Comparison of ENCODE assay signal across 22 cellular contexts in the genomic region with DNA sequence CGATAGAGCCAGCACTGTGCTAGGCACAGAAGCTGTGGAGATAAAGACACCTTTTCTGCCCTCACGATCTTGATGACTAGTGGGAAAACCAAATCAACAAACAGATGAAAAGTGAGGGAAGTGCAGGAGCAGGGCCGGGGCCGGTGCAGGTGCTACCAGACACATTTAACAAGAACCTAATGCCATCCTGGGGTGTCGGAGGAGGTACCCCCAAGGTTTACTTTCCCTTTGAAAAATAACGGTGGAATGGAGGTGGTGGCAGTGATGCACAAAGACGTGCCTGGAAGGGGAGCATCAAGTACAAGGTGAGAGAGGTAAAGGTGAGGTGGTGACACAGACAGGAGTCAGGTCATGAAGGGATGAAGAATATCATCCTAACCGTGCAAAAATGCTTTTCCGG. TPM values are rescaled to one million over a fixed set of nuclear protein-coding genes. Genes with fewer than 3 reads are reported as not detected.
DNase-seq lines count a peak whose midpoint lies in the region; ATAC-seq, FAIRE-seq and TF ChIP-seq lines count a peak whose summit lies in the region.
"Had no signal": no experiment of that assay in that cellular context is flagged by ENCODE, and none has a peak within 500 bp of the region (broad histone marks: within the 10 kb centered on the region; RNA-seq: fewer than 3 reads in every experiment).

No MANE protein-coding gene starts in this region.

- ATAC-seq in HG02610 (IDR thresholded peaks at IDR 0.05; ENCODE audit: unreplicated experiment): no peak
- ATAC-seq in activated CD8-positive, alpha-beta T cell treated with anti-CD3 and anti-CD28 coated beads, Interleukin-2, amount 10 ng/mL, durations not matched to agents 7 days and 5 days: no peak
- ATAC-seq: GM12878, HCT116 had no signal

- TF ChIP-seq CTCF in H9 (conservative IDR thresholded peaks at IDR 0.05): no peak

- no peak overlapping the region for H3K18ac ChIP-seq in H9 (ENCODE audit: insufficient read length, low read depth, low read length)

- CTCF ChIA-PET in activated CD8-positive, alpha-beta T cell treated with anti-CD3 and anti-CD28 coated beads, Interleukin-2, amount 10 ng/mL, durations not matched to agents 7 days and 5 days (lab: Charles Lee): no interaction called here

- H3K9me3 Mint-ChIP-seq in H9: peaks cover 17 to 18% of the 10 kb centered on the region in 2 experiments
- peaks cover 11% of the 10 kb centered on the region for H3K9me3 Mint-ChIP-seq in activated naive CD8-positive, alpha-beta T cell treated with anti-CD3 and anti-CD28 coated beads for 36 hours
- peaks cover 12% of the 10 kb centered on the region for H3K9me3 Mint-ChIP-seq in activated CD8-positive, alpha-beta T cell treated with anti-CD3 and anti-CD28 coated beads, Interleukin-2, amount 10 ng/mL, durations not matched to agents 7 days and 5 days (ENCODE audit: insufficient read depth)

- H3K9me3 ChIP-seq in H9 (ENCODE audit: control insufficient read depth, low read depth, low read length): peaks cover 8% of the 10 kb centered on the region

- H3K27ac Mint-ChIP-seq in H9: no peak overlapping the region
- H3K27ac Mint-ChIP-seq in activated naive CD8-positive, alpha-beta T cell treated with anti-CD3 and anti-CD28 coated beads for 36 hours: no peak overlapping the region
- no peak overlapping the region for H3K27ac Mint-ChIP-seq in activated CD8-positive, alpha-beta T cell treated with anti-CD3 and anti-CD28 coated beads, Interleukin-2, amount 10 ng/mL, durations not matched to agents 7 days and 5 days
- H3K27ac Mint-ChIP-seq: CD4-positive, alpha-beta T cell; HFFc6; IgD-negative memory B cell had no signal

- H3K79me1 ChIP-seq in H9 (ENCODE audit: insufficient read depth, low read depth, low read length, poor library complexity, severe bottlenecking): no peaks in the 10 kb centered on the region

- no peaks in the 10 kb centered on the region for H3K4me1 ChIP-seq in H9 (ENCODE audit: insufficient read depth, low read length)

- no peak overlapping the region for H2BK5ac ChIP-seq in H9 (ENCODE audit: insufficient read length, low read length)

- no peak overlapping the region for H4K91ac ChIP-seq in H9 (ENCODE audit: insufficient read length, low read depth, low read length)

- H4K5ac ChIP-seq in H9 (ENCODE audit: insufficient read length, low read depth, low read length): no peak overlapping the region

- H2BK12ac ChIP-seq in H9 (ENCODE audit: insufficient read length, low read depth, low read length): no peak overlapping the region

- H4K20me1 ChIP-seq in H9 (ENCODE audit: control insufficient read depth, insufficient read depth, insufficient read length): no peaks in the 10 kb centered on the region

- H3K27me3 Mint-ChIP-seq in H9 (ENCODE audit: low read depth): peaks cover 18% of the 10 kb centered on the region
- H3K27me3 Mint-ChIP-seq in activated naive CD8-positive, alpha-beta T cell treated with anti-CD3 and anti-CD28 coated beads for 36 hours: no peaks in the 10 kb centered on the region
- no peaks in the 10 kb centered on the region for H3K27me3 Mint-ChIP-seq in activated CD8-positive, alpha-beta T cell treated with anti-CD3 and anti-CD28 coated beads, Interleukin-2, amount 10 ng/mL, durations not matched to agents 7 days and 5 days (ENCODE audit: low read depth)

- no peak overlapping the region for H2AFZ ChIP-seq in H9 (ENCODE audit: low read length)
- H2AFZ ChIP-seq: GM23248 had no signal

- no peak overlapping the region for H2AK5ac ChIP-seq in H9 (ENCODE audit: insufficient read length, low read length)

- H3K23me2 ChIP-seq in H9 (ENCODE audit: insufficient read length, low read depth, low read length, poor library complexity, severe bottlenecking): no peaks in the 10 kb centered on the region

- no peaks in the 10 kb centered on the region for H3K4me1 Mint-ChIP-seq in H9
- no peaks in the 10 kb centered on the region for H3K4me1 Mint-ChIP-seq in activated naive CD8-positive, alpha-beta T cell treated with anti-CD3 and anti-CD28 coated beads for 36 hours
- no peaks in the 10 kb centered on the region for H3K4me1 Mint-ChIP-seq in activated CD8-positive, alpha-beta T cell treated with anti-CD3 and anti-CD28 coated beads, Interleukin-2, amount 10 ng/mL, durations not matched to agents 7 days and 5 days (ENCODE audit: low read depth)
- H3K4me1 Mint-ChIP-seq: IgD-negative memory B cell had no signal

- H3K4me2 ChIP-seq in H9 (ENCODE audit: insufficient read depth, insufficient read length, low read length): no peak overlapping the region

- no peak overlapping the region for H3K23ac ChIP-seq in H9 (ENCODE audit: insufficient read length, low read depth, low read length)

- DNase-seq in D341Med (ENCODE audit: low spot score) (peak; percentile 13), H9 (peak; percentile 15), islet precursor cell (peak; percentile 40), H54 (ENCODE audit: insufficient read length, low spot score) (no peak)
- DNase-seq in stimulated activated CD8-positive, alpha-beta memory T cell treated with anti-CD3 and anti-CD28 coated beads, Interleukin-4, amount 100 ng/mL, for 48 hours: peak; percentile 8
- DNase-seq in activated naive CD8-positive, alpha-beta T cell treated with anti-CD3 and anti-CD28 coated beads for 36 hours: no peak
- no peak for DNase-seq in activated CD8-positive, alpha-beta T cell treated with anti-CD3 and anti-CD28 coated beads, Interleukin-2, amount 10 ng/mL, durations not matched to agents 7 days and 5 days
- DNase-seq: ACHN; AML-193; CD4-positive, alpha-beta T cell; DMS79 treated with DMSO at 0.1 percent for 48 hours; GF-D8; GM23248; HFFc6; KBM-7 had no signal

- no peak for FAIRE-seq in H54 (lab: Jason Lieb, UNC)
- FAIRE-seq: A204.1, GM12878, HTR-8/SVneo had no signal

- peaks cover 3 to 9% (median 8%) of the 10 kb centered on the region in 3 experiments; a peak in 6 of 7 replicates for H3K36me3 Mint-ChIP-seq in H9 (ENCODE audit: insufficient read depth in 1 of 3, low read depth in 3 of 3)
- H3K36me3 Mint-ChIP-seq in activated naive CD8-positive, alpha-beta T cell treated with anti-CD3 and anti-CD28 coated beads for 36 hours: peaks cover 4% of the 10 kb centered on the region
- no peaks in the 10 kb centered on the region for H3K36me3 Mint-ChIP-seq in activated CD8-positive, alpha-beta T cell treated with anti-CD3 and anti-CD28 coated beads, Interleukin-2, amount 10 ng/mL, durations not matched to agents 7 days and 5 days (ENCODE audit: low read depth)

- no peak overlapping the region for H4K8ac ChIP-seq in H9 (replicated peaks; ENCODE audit: insufficient read length, low read depth, low read length)

- H2BK120ac ChIP-seq in H9 (ENCODE audit: low read depth, low read length, poor library complexity, severe bottlenecking): no peak overlapping the region

- no peak overlapping the region for H3K14ac ChIP-seq in H9 (ENCODE audit: insufficient read depth, low read length)

- POLR2A ChIA-PET in activated CD8-positive, alpha-beta T cell treated with anti-CD3 and anti-CD28 coated beads, Interleukin-2, amount 10 ng/mL, durations not matched to agents 7 days and 5 days (lab: Charles Lee): no interaction called here

- no peak overlapping the region for H3K27ac ChIP-seq in H9 (ENCODE audit: insufficient read length, low read depth, low read length)
- H3K27ac ChIP-seq: C4-2B, GM23248 had no signal

- no peak overlapping the region for H3K4me3 Mint-ChIP-seq in H9
- H3K4me3 Mint-ChIP-seq in activated naive CD8-positive, alpha-beta T cell treated with anti-CD3 and anti-CD28 coated beads for 36 hours: no peak overlapping the region
- no peak overlapping the region for H3K4me3 Mint-ChIP-seq in activated CD8-positive, alpha-beta T cell treated with anti-CD3 and anti-CD28 coated beads, Interleukin-2, amount 10 ng/mL, durations not matched to agents 7 days and 5 days
- H3K4me3 Mint-ChIP-seq: CD4-positive, alpha-beta T cell; HFFc6; IgD-negative memory B cell had no signal

- no peak for TF ChIP-seq POLR2A in H54 (IDR thresholded peaks at IDR 0.05; ENCODE audit: low read depth, low read length)

- no peaks in the 10 kb centered on the region for H3K27me3 ChIP-seq in H9 (ENCODE audit: insufficient read depth, low read length)

- no peak overlapping the region for H3K9ac ChIP-seq in H9 (ENCODE audit: extremely low read depth, insufficient read length, low read length)
- H3K9ac ChIP-seq: GM23248 had no signal

- no peaks in the 10 kb centered on the region for H3K79me2 ChIP-seq in H9 (ENCODE audit: insufficient read depth, low read length)

- H2BK20ac ChIP-seq in H9 (ENCODE audit: low read depth, low read length, poor library complexity, severe bottlenecking): no peak overlapping the region

- H2BK15ac ChIP-seq in H9 (ENCODE audit: low read depth, low read length): no peak overlapping the region

- H3T11ph ChIP-seq in H9 (ENCODE audit: low read length): no peak overlapping the region

- no peak overlapping the region for H3K4ac ChIP-seq in H9 (ENCODE audit: low read depth, low read length)

- no peak overlapping the region for H3K56ac ChIP-seq in H9 (ENCODE audit: insufficient read length, low read depth, low read length)

- WGBS in H9 (ENCODE audit: extremely low coverage, insufficient read length, low lambda C conversion rate): no CpG with 5 or more reads among the region's 9 CpGs

RNA-seq across cellular contexts. Expression of gene SLC6A13, which starts 22.1 kb away (rescaled TPM):
- not detected in 2 replicates for total RNA-seq in H9 (2021)
- total RNA-seq in activated naive CD8-positive, alpha-beta T cell treated with anti-CD3 and anti-CD28 coated beads for 36 hours: under 1 TPM; 0.40 to 0.64 TPM
- total RNA-seq in activated CD8-positive, alpha-beta T cell treated with anti-CD3 and anti-CD28 coated beads, Interleukin-2, amount 10 ng/mL, durations not matched to agents 7 days and 5 days: under 1 TPM in 1 of 2 experiments, not detected in 1; 0.26 TPM
- total RNA-seq: GM23248, HFFc6 had no signal

RNA-seq across cellular contexts. Expression of gene SLC6A12, which starts 26.6 kb away (rescaled TPM):
- total RNA-seq in H9 (2021): 0.17 and 0.20 TPM in 2 replicates
- not detected for total RNA-seq in activated naive CD8-positive, alpha-beta T cell treated with anti-CD3 and anti-CD28 coated beads for 36 hours
- total RNA-seq in activated CD8-positive, alpha-beta T cell treated with anti-CD3 and anti-CD28 coated beads, Interleukin-2, amount 10 ng/mL, durations not matched to agents 7 days and 5 days: not detected
- total RNA-seq: CD4-positive, alpha-beta T cell; GM23248; HFFc6 had no signal

Comparison
In these comparisons a context has a peak if more than half of its experiments do, and no peak if none do; other contexts are left out.
1. DNase-seq: peak in D341Med (single experiment), H9 (single experiment), islet precursor cell (single experiment) and stimulated activated CD8-positive, alpha-beta memory T cell treated with anti-CD3 and anti-CD28 coated beads, Interleukin-4, amount 100 ng/mL, for 48 hours (single experiment); none in activated naive CD8-positive, alpha-beta T cell treated with anti-CD3 and anti-CD28 coated beads for 36 hours (single experiment), activated CD8-positive, alpha-beta T cell treated with anti-CD3 and anti-CD28 coated beads, Interleukin-2, amount 10 ng/mL, durations not matched to agents 7 days and 5 days (single experiment) and H54 (single experiment).